8 cellular contexts compared by ENCODE assay signal in the genomic region with DNA sequence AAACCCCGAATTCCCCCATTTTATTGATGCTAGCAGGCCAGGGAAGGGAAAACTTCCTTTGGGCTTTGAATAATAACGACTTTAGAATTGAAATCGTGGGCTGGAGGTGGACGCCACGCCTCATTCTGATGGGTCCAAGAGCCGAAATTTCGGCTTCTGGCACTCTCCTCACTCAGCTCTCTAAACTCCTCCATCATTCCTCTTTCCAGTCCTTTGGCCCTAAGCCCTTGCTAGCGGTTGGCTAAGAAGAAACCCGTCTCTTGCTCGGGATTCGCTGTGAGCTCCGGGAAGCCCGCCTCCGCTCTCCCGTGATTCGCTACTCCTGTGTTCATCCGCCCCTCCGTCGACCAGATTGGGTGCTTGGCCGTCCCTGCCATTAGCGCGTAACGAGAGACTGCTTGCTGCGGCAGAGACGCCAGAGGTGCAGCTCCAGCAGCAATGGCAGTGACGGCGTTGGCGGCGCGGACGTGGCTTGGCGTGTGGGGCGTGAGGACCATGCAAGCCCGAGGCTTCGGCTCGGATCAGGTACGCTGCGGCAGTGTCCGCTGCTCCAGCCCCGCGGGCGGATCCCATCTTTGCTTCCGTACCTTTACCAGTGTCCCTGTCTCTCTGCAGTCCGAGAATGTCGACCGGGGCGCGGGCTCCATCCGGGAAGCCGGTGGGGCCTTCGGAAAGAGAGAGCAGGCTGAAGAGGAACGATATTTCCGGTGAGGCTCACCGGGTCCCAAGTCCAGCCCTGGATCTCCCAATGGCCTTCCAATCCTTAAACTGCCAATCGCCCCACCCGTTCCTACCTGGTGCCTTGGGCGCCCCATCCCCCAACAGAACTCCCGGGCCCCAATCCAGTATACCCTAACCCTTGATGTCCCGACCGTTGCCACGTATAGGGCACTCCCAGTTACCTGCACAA. TPM values are rescaled to one million over a fixed set of nuclear protein-coding genes. Genes with fewer than 3 reads are reported as not detected.
DNase-seq lines count a peak whose midpoint lies in the region; ATAC-seq and TF ChIP-seq lines count a peak whose summit lies in the region.

Gene ATP5IF1, plus strand, starts transcription at position 379 of the 910 bp plus-strand sequence. Its CDS starts 60 bp downstream, at position 439.

- TF ChIP-seq CTCF in GM10266 (IDR thresholded peaks at IDR 0.05; ENCODE audit: control insufficient read depth, insufficient read depth, low read depth, missing control alignments) (no peak), osteoblast (IDR thresholded peaks at IDR 0.05; ENCODE audit: extremely low read depth, low read depth, low read length) (no peak), thoracic aorta (IDR thresholded peaks at IDR 0.05) (no peak)

- H2AFZ ChIP-seq in osteoblast (ENCODE audit: low read length), result peak within 1 kb of the TSS; percentile 94

- H3K4me1 ChIP-seq in osteoblast (ENCODE audit: insufficient read depth, low read length) (peaks cover 18% of the 10 kb centered on the region), thoracic aorta (ENCODE audit: control insufficient read depth in 1 of 2, low read depth in 2 of 2) (peaks cover 27 to 41% of the 10 kb centered on the region in 2 donors)

- H3K36me3 ChIP-seq in osteoblast (ENCODE audit: insufficient read depth, low read length), result peaks cover 11% of the 10 kb centered on the region
- H3K36me3 ChIP-seq in thoracic aorta, result no peaks in the 10 kb centered on the region

- H3K4me3 ChIP-seq in osteoblast (ENCODE audit: insufficient read depth, low read length), result peak within 1 kb of the TSS; percentile 97
- peak within 1 kb of the TSS; percentile 73 for H3K4me3 ChIP-seq in thoracic aorta

- DNase-seq in GM10266 (ENCODE audit: extremely low spot score) (peak; percentile 94), NCI-H1092 treated with DMSO at 0.1 percent for 48 hours (lab: John Stamatoyannopoulos, UW) (peak; percentile 99), glomerular visceral epithelial cell (ENCODE audit: extremely low spot score) (peak; percentile 97), osteoblast (ENCODE audit: insufficient read length, low spot score, missing footprints) (peak; percentile 99), thoracic aorta (ENCODE audit: low spot score) (peak; percentile 95)
- peak; percentile 89 to 96 for DNase-seq in activated naive CD4-positive, alpha-beta T cell treated with anti-CD3 and anti-CD28 coated beads, Interleukin-2, amount 50 U/mL, for 72 hours (ENCODE audit: low spot score in 2 of 2)

- peaks cover 42% of the 10 kb centered on the region for H3K79me2 ChIP-seq in osteoblast (ENCODE audit: insufficient read depth, low read length)

- peak within 1 kb of the TSS; percentile 96 for H3K4me2 ChIP-seq in osteoblast (ENCODE audit: insufficient read depth, low read length)

- H3K27me3 ChIP-seq in osteoblast (ENCODE audit: insufficient read depth, low read length) (no peaks in the 10 kb centered on the region), thoracic aorta (replicated peaks; ENCODE audit: insufficient read depth) (no peaks in the 10 kb centered on the region)

- peaks cover 6 to 11% of the 10 kb centered on the region in 2 donors for H3K36me3 Mint-ChIP-seq in activated naive CD4-positive, alpha-beta T cell treated with anti-CD3 and anti-CD28 coated beads, Interleukin-2, amount 50 U/mL, for 72 hours

- ATAC-seq in HG02623 (IDR thresholded peaks at IDR 0.05; ENCODE audit: unreplicated experiment) (peak; percentile 85), SK-N-SH treated with all-trans-retinoic acid at 6 μM for 48 hours (peak; percentile 98), thoracic aorta (ENCODE audit: insufficient number of reproducible peaks, low FRiP score, low read depth) (peak; percentile 97)
- ATAC-seq in activated naive CD4-positive, alpha-beta T cell treated with anti-CD3 and anti-CD28 coated beads, Interleukin-2, amount 50 U/mL, for 72 hours, result peak; percentile 96 to 97

- no peaks in the 10 kb centered on the region for H3K9me3 Mint-ChIP-seq in activated naive CD4-positive, alpha-beta T cell treated with anti-CD3 and anti-CD28 coated beads, Interleukin-2, amount 50 U/mL, for 72 hours

- peaks cover 11% of the 10 kb centered on the region for H4K20me1 ChIP-seq in osteoblast (ENCODE audit: insufficient read depth, low read length)

- H3K9me3 ChIP-seq in osteoblast (ENCODE audit: low read depth, low read length), result no peaks in the 10 kb centered on the region
- no peaks in the 10 kb centered on the region for H3K9me3 ChIP-seq in thoracic aorta

- no peak within 1 kb of the TSS for H3K27ac Mint-ChIP-seq in activated naive CD4-positive, alpha-beta T cell treated with anti-CD3 and anti-CD28 coated beads, Interleukin-2, amount 50 U/mL, for 72 hours

- peak within 1 kb of the TSS; percentile 48 for H3K27ac ChIP-seq in osteoblast (ENCODE audit: low read depth, low read length)
- peak within 1 kb of the TSS; percentile 75 to 90 for H3K27ac ChIP-seq in thoracic aorta

TF ChIP-seq in SK-N-SH treated with all-trans-retinoic acid at 6 μM for 48 hours, 23 proteins besides CTCF, POLR2A, EP300 and RAD21:
- TF ChIP-seq ZC3H10 (CRISPR knock-in tag; IDR thresholded peaks at IDR 0.05), result no peak
- no peak for TF ChIP-seq PATZ1 (CRISPR knock-in tag; IDR thresholded peaks at IDR 0.05; ENCODE audit: borderline replicate concordance)

RNA-seq across cellular contexts. Expression of gene ATP5IF1, which starts in this region (rescaled TPM):
- 100 to 1,000 TPM; 125 to 195 TPM for total RNA-seq in activated naive CD4-positive, alpha-beta T cell treated with anti-CD3 and anti-CD28 coated beads, Interleukin-2, amount 50 U/mL, for 72 hours
- 51.8 and 53.3 TPM in 2 replicates for total RNA-seq in osteoblast
- 100 to 1,000 TPM in 1 of 2 donors, 10 to 100 TPM in 1; 90.2 to 133 TPM for total RNA-seq in thoracic aorta

Comparison
In these comparisons a context has a peak if more than half of its experiments do, and no peak if none do; other contexts are left out.
1. Peak in every context shown above with its lines: DNase-seq, ATAC-seq, H3K4me3 ChIP-seq and H3K27ac ChIP-seq.